ENCODE assay signal across 17 cellular contexts in genomic region chr3:53085476-53085875, GRCh38. TPM values are rescaled to one million over a fixed set of nuclear protein-coding genes. Genes with fewer than 3 reads are reported as not detected.
DNase-seq lines count a peak whose midpoint lies in the region; ATAC-seq, FAIRE-seq and TF ChIP-seq lines count a peak whose summit lies in the region.
"Had no signal": no experiment of that assay in that cellular context is flagged by ENCODE, and none has a peak within 500 bp of the region (broad histone marks: within the 10 kb centered on the region; RNA-seq: fewer than 3 reads in every experiment).

No MANE protein-coding gene starts in this region.

- peaks cover 20% of the 10 kb centered on the region for H3K4me1 Mint-ChIP-seq in chondrocyte (ENCODE audit: low read depth)
- no peaks in the 10 kb centered on the region for H3K4me1 Mint-ChIP-seq in mesothelial cell of epicardium
- H3K4me1 Mint-ChIP-seq: B cell had no signal

- no peak overlapping the region for H3K4me3 Mint-ChIP-seq in chondrocyte (ENCODE audit: unreplicated experiment)
- no peak overlapping the region for H3K4me3 Mint-ChIP-seq in mesothelial cell of epicardium
- H3K4me3 Mint-ChIP-seq: B cell; CD4-positive, alpha-beta T cell had no signal

- H3K27ac Mint-ChIP-seq in chondrocyte (ENCODE audit: unreplicated experiment) (no peak overlapping the region), mesothelial cell of epicardium (no peak overlapping the region)
- H3K27ac Mint-ChIP-seq: B cell; CD4-positive, alpha-beta T cell had no signal

- no peak for FAIRE-seq in D721Med (lab: Jason Lieb, UNC)
- FAIRE-seq: A204.1, GM12878, GM18507 had no signal

- TF ChIP-seq CTCF in chondrocyte (IDR thresholded peaks at IDR 0.05) (no peak), D721Med (IDR thresholded peaks at IDR 0.05; ENCODE audit: insufficient read depth, missing control alignments) (no peak), mesothelial cell of epicardium (IDR thresholded peaks at IDR 0.05; ENCODE audit: unreplicated experiment) (no peak)

- DNase-seq in cardiac septum (ENCODE audit: low spot score) (peak; percentile 60), Right ventricle myocardium superior (no peak), chondrocyte (ENCODE audit: low spot score) (peak; percentile 32), sciatic nerve (ENCODE audit: low spot score) (peak; percentile 17), OCI-M2 (lab: John Stamatoyannopoulos, UW; ENCODE audit: unreplicated experiment) (no peak), D721Med (ENCODE audit: insufficient read length, low spot score) (no peak), mesothelial cell of epicardium (ENCODE audit: low spot score in 2 of 2, unreplicated experiment in 2 of 2) (no peak)
- DNase-seq: C1 segment of cervical spinal cord; Calu3; CD4-positive, alpha-beta T cell; DMS79; GM23248; H7 had no signal

- no peaks in the 10 kb centered on the region for H3K27me3 Mint-ChIP-seq in chondrocyte (ENCODE audit: low read depth)
- no peaks in the 10 kb centered on the region for H3K27me3 Mint-ChIP-seq in mesothelial cell of epicardium (ENCODE audit: low read depth)
- H3K27me3 Mint-ChIP-seq: B cell; CD4-positive, alpha-beta T cell had no signal

- intact Hi-C loops in cardiac septum (cut with DNase I): no loop called here
- intact Hi-C loops in Right ventricle myocardium superior (cut with DNase I): no loop called here
- intact Hi-C loops in sciatic nerve (cut with DNase I): no loop called here

- H3K9me3 Mint-ChIP-seq in chondrocyte (ENCODE audit: low read depth): no peaks in the 10 kb centered on the region
- H3K9me3 Mint-ChIP-seq in mesothelial cell of epicardium: no peaks in the 10 kb centered on the region
- H3K9me3 Mint-ChIP-seq: CD4-positive, alpha-beta T cell had no signal

- H3K36me3 Mint-ChIP-seq in chondrocyte (ENCODE audit: low read depth) (no peaks in the 10 kb centered on the region), mesothelial cell of epicardium (peaks cover 5% of the 10 kb centered on the region)

- ATAC-seq in Right ventricle myocardium superior (ENCODE audit: poor library complexity) (no peak), sciatic nerve (no peak)
- ATAC-seq: GM12878 had no signal

RNA-seq across cellular contexts. Expression of gene SFMBT1, which starts 39.6 kb away (rescaled TPM):
- total RNA-seq in cardiac septum (14.7 TPM), Right ventricle myocardium superior (15.7 TPM), chondrocyte (8.4 to 9.0 TPM (median 8.4 TPM) in 3 replicates), sciatic nerve (12.0 TPM), mesothelial cell of epicardium (4.1 to 5.4 TPM (median 4.4 TPM) in 3 replicates)

RNA-seq across cellular contexts. Expression of gene RFT1, which starts 44.8 kb away (rescaled TPM):
- 8.6 TPM for total RNA-seq in cardiac septum
- total RNA-seq in Right ventricle myocardium superior: 9.8 TPM
- 13.9 to 19.3 TPM (median 14.8 TPM) in 3 replicates for total RNA-seq in chondrocyte
- total RNA-seq in sciatic nerve: 21.3 TPM
- 27.7 to 30.4 TPM (median 28.3 TPM) in 3 replicates for total RNA-seq in mesothelial cell of epicardium

Comparison
In these comparisons a context has a peak if more than half of its experiments do, and no peak if none do; other contexts are left out.
1. DNase-seq: peak in cardiac septum (single experiment), chondrocyte (single experiment) and sciatic nerve (single experiment); none in Right ventricle myocardium superior (single experiment), OCI-M2 (single experiment), D721Med (single experiment) and mesothelial cell of epicardium (0 of 2).